ENCODE assay signal across 8 cellular contexts in the genomic region with DNA sequence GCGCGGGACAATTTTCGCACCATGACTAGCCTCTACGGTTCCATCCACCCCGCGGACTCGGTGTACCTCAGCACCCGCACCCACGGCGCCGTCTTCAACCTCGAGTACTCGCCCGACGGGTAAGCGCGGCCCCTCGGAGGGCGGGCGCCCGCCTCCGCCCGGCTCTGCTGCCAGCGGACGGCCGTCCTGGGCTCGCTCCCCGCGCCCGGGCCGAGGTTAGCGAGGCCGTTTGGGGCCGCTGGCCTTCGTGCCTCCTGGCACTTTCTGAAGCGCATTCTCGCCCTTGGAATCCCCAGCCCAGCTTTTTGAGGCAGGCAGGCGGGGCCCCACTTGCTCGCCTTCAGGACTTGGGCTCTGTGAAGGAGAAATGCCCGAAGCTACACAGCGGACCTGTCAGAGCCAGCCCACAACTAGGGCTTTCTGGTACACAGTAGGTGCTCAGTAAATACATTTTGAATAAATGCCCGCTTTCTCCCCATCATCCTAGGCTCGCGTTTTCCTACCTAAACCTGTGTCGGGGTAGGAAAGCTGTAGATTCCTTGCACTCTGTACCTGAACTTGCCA. TPM values are rescaled to one million over a fixed set of nuclear protein-coding genes. Genes with fewer than 3 reads are reported as not detected.
DNase-seq lines count a peak whose midpoint lies in the region; ATAC-seq, FAIRE-seq and TF ChIP-seq lines count a peak whose summit lies in the region.

No MANE protein-coding gene starts in this region.

- CTCF ChIA-PET in naive thymus-derived CD4-positive, alpha-beta T cell (lab: Charles Lee), result no interaction called here

- TF ChIP-seq POLR2A in uterus (IDR thresholded peaks at IDR 0.05) (no peak), H54 (IDR thresholded peaks at IDR 0.05; ENCODE audit: low read depth, low read length) (no peak)

- peak; percentile 35 for ATAC-seq in GM19328 (IDR thresholded peaks at IDR 0.05; ENCODE audit: unreplicated experiment)
- peak; percentile 40 for ATAC-seq in HG03354 (IDR thresholded peaks at IDR 0.05; ENCODE audit: poor library complexity, severe bottlenecking, unreplicated experiment)
- ATAC-seq in naive thymus-derived CD4-positive, alpha-beta T cell, result peak; percentile 36

- DNase-seq in AG20443 (ENCODE audit: low spot score) (peak; percentile 65), UCSD-AML1 (lab: John Stamatoyannopoulos, UW; ENCODE audit: unreplicated experiment) (peak; percentile 49), epithelial cell of proximal tubule (ENCODE audit: low read depth) (no peak), uterus (peak in 1 of 2 donors; percentile 19), H54 (ENCODE audit: insufficient read length, low spot score) (no peak)
- peak in 1 of 9 donors; percentile 57 for DNase-seq in naive thymus-derived CD4-positive, alpha-beta T cell

- peak overlapping the region; percentile 74 to 95 (median 93) for H3K4me3 Mint-ChIP-seq in naive thymus-derived CD4-positive, alpha-beta T cell

- TF ChIP-seq CTCF in epithelial cell of proximal tubule (conservative IDR thresholded peaks at IDR 0.05; ENCODE audit: low read depth, low read length) (no peak), uterus (IDR thresholded peaks at IDR 0.05) (no peak)

- H3K27ac Mint-ChIP-seq in naive thymus-derived CD4-positive, alpha-beta T cell, result peak overlapping the region; percentile 52 to 91 (median 87)

- peaks cover 19 to 26% of the 10 kb centered on the region in 2 donors for H3K4me1 ChIP-seq in naive thymus-derived CD4-positive, alpha-beta T cell (ENCODE audit: control insufficient read depth in 2 of 2, insufficient read depth in 2 of 2, low read length in 2 of 2)
- H3K4me1 ChIP-seq in uterus, result peaks cover 8 to 23% of the 10 kb centered on the region in 2 donors

- peak overlapping the region; percentile 69 for H3K27ac ChIP-seq in naive thymus-derived CD4-positive, alpha-beta T cell (ENCODE audit: low read depth, low read length)
- H3K27ac ChIP-seq in uterus, result peak overlapping the region; percentile 75 to 76

- H3K9me3 ChIP-seq in naive thymus-derived CD4-positive, alpha-beta T cell (ENCODE audit: control insufficient read depth in 2 of 3, low read length in 3 of 3), result no peaks in the 10 kb centered on the region
- no peaks in the 10 kb centered on the region for H3K9me3 ChIP-seq in uterus

- FAIRE-seq in H54 (lab: Jason Lieb, UNC), result no peak

- POLR2A ChIA-PET in naive thymus-derived CD4-positive, alpha-beta T cell (lab: Charles Lee), result interaction anchor here (0.6 to 3.7 kb wide), 3 partner anchors 7 to 21 kb away, joined by 3 to 29 read pairs (median 13); partner anchors contain the start of gene EXOSC3

- peaks cover 0 to 9% (median 0%) of the 10 kb centered on the region in 3 experiments for H3K36me3 ChIP-seq in naive thymus-derived CD4-positive, alpha-beta T cell (ENCODE audit: control insufficient read depth in 2 of 3, insufficient read depth in 3 of 3, low read length in 3 of 3)
- H3K36me3 ChIP-seq in uterus, result no peaks in the 10 kb centered on the region

- peaks cover 26 to 61% (median 47%) of the 10 kb centered on the region in 7 donors for H3K4me1 Mint-ChIP-seq in naive thymus-derived CD4-positive, alpha-beta T cell

- intact Hi-C loops in naive thymus-derived CD4-positive, alpha-beta T cell (cut with micrococcal nuclease), result loop anchor here in 1 of 2 donors (2.0 to 10.0 kb wide), 3 partner anchors 53 to 209 kb away; partner anchors contain the start of genes SLC25A51 and TOMM5
- intact Hi-C loops in uterus (cut with DNase I; ENCODE audit: low total_unique reads), result no loop called here

- peaks cover 0 to 8% (median 0%) of the 10 kb centered on the region in 5 donors for H3K36me3 Mint-ChIP-seq in naive thymus-derived CD4-positive, alpha-beta T cell

- no peaks in the 10 kb centered on the region for H3K27me3 Mint-ChIP-seq in naive thymus-derived CD4-positive, alpha-beta T cell

- H3K4me3 ChIP-seq in epithelial cell of proximal tubule (ENCODE audit: low read depth, low read length) (peak overlapping the region; percentile 75), uterus (peak overlapping the region; percentile 79 to 81)
- peak overlapping the region; percentile 97 for H3K4me3 ChIP-seq in naive thymus-derived CD4-positive, alpha-beta T cell (ENCODE audit: low read length)

- H3K27me3 ChIP-seq in naive thymus-derived CD4-positive, alpha-beta T cell (ENCODE audit: control insufficient read depth in 2 of 2, insufficient read depth in 2 of 2, low read length in 2 of 2), result no peaks in the 10 kb centered on the region
- no peaks in the 10 kb centered on the region for H3K27me3 ChIP-seq in uterus

- H3K9me3 Mint-ChIP-seq in naive thymus-derived CD4-positive, alpha-beta T cell, result peaks cover 0 to 2% (median 0%) of the 10 kb centered on the region in 11 donors

RNA-seq across cellular contexts. Expression of gene DCAF10, which starts 0.8 kb away (rescaled TPM):
- total RNA-seq in epithelial cell of proximal tubule (8.3 and 17.8 TPM in 2 replicates), uterus (10 to 100 TPM; 10.8 to 34.8 (median 29.6) TPM)
- total RNA-seq in naive thymus-derived CD4-positive, alpha-beta T cell, result 10 to 100 TPM; 12.1 to 22.5 (median 21.3) TPM
- 10 to 100 TPM; 27.4 to 28.6 TPM for polyA plus RNA-seq in naive thymus-derived CD4-positive, alpha-beta T cell

RNA-seq across cellular contexts. Expression of gene EXOSC3, which starts 16.5 kb away (rescaled TPM):
- total RNA-seq in epithelial cell of proximal tubule (73.7 and 77.7 TPM in 2 replicates), uterus (10 to 100 TPM; 12.4 to 66.6 (median 33.5) TPM)
- 10 to 100 TPM; 27.8 to 66.1 (median 60.7) TPM for total RNA-seq in naive thymus-derived CD4-positive, alpha-beta T cell
- polyA plus RNA-seq in naive thymus-derived CD4-positive, alpha-beta T cell, result 10 to 100 TPM; 17.2 to 35.2 TPM

RNA-seq across cellular contexts. Expression of gene TRMT10B, which starts 47.8 kb away (rescaled TPM):
- total RNA-seq in epithelial cell of proximal tubule (2.1 and 5.1 TPM in 2 replicates), uterus (10 to 100 TPM in 1 of 4 donors, 1 to 10 TPM in 2, under 1 TPM in 1; 0.88 to 14.6 (median 5.2) TPM)
- total RNA-seq in naive thymus-derived CD4-positive, alpha-beta T cell, result 10 to 100 TPM; 16.0 to 28.9 (median 18.5) TPM
- polyA plus RNA-seq in naive thymus-derived CD4-positive, alpha-beta T cell, result 10 to 100 TPM; 15.3 to 21.7 TPM

Comparison
In these comparisons a context has a peak if more than half of its experiments do, and no peak if none do; other contexts are left out.
1. DNase-seq: peak in AG20443 (single experiment) and UCSD-AML1 (single experiment); none in epithelial cell of proximal tubule (single experiment) and H54 (single experiment).
2. Peak in every context shown above with its lines, with median percentiles within 50 percentile points of each other: ATAC-seq and H3K4me3 ChIP-seq.